Comparison of ENCODE assay signal across 8 cellular contexts in genomic region chr9:135480942-135481315, GRCh38. TPM values are rescaled to one million over a fixed set of nuclear protein-coding genes. Genes with fewer than 3 reads are reported as not detected.
A peak's percentile ranks its signal among the peaks of the same experiment; 100 is the strongest.
DNase-seq lines count a peak whose midpoint lies in the region; ATAC-seq and TF ChIP-seq lines count a peak whose summit lies in the region.

No MANE protein-coding gene starts in this region.

- no peaks in the 10 kb centered on the region for H3K79me2 ChIP-seq in OCI-LY3 (ENCODE audit: low read length)

- H3K9ac ChIP-seq in BLaER1 treated with 17β-estradiol and CSF1 and Interleukin-3, amounts not matched to agents 10 nM and 100 nM = peak overlapping the region in 9 of 11 experiments; percentile 55 to 90 (median 79); a peak in 12 of 22 replicates
- H3K9ac ChIP-seq in OCI-LY3 (ENCODE audit: low read length) (peak overlapping the region; percentile 69), endodermal cell (ENCODE audit: extremely low read depth, low read length, poor library complexity, severe bottlenecking) (peak overlapping the region; percentile 69)

- H3K27me3 Mint-ChIP-seq in endodermal cell (ENCODE audit: insufficient read depth) = no peaks in the 10 kb centered on the region
- H3K27me3 Mint-ChIP-seq in neural crest cell (ENCODE audit: low read depth) = no peaks in the 10 kb centered on the region

- no peak for ATAC-seq in GM19328 (IDR thresholded peaks at IDR 0.05; ENCODE audit: unreplicated experiment)

- H3K27me3 ChIP-seq in BLaER1 treated with 17β-estradiol and CSF1 and Interleukin-3, amounts not matched to agents 10 nM and 100 nM = peaks cover 21 to 84% (median 62%) of the 10 kb centered on the region in 11 experiments
- peaks cover 6% of the 10 kb centered on the region; the same call in 1 of the 2 replicates for H3K27me3 ChIP-seq in OCI-LY3 (ENCODE audit: low read depth, low read length)
- no peaks in the 10 kb centered on the region for H3K27me3 ChIP-seq in endodermal cell (ENCODE audit: control insufficient read depth, insufficient read depth, low read length, poor library complexity, severe bottlenecking)

- H3K27ac ChIP-seq in BLaER1 treated with 17β-estradiol and CSF1 and Interleukin-3, amounts not matched to agents 10 nM and 100 nM = no peak overlapping the region
- H3K27ac ChIP-seq in OCI-LY3 (ENCODE audit: low read length) (no peak overlapping the region), endodermal cell (ENCODE audit: low read depth, low read length) (no peak overlapping the region)

- no peaks in the 10 kb centered on the region for H3K9me3 ChIP-seq in BLaER1 treated with 17β-estradiol and CSF1 and Interleukin-3, amounts not matched to agents 10 nM and 100 nM (replicated peaks in 1 of 11)
- H3K9me3 ChIP-seq in OCI-LY3 (ENCODE audit: insufficient read depth, low read length) (no peaks in the 10 kb centered on the region), endodermal cell (ENCODE audit: control insufficient read depth, low read length) (no peaks in the 10 kb centered on the region)

- H3K9me3 Mint-ChIP-seq in endodermal cell = no peaks in the 10 kb centered on the region
- H3K9me3 Mint-ChIP-seq in neural crest cell = no peaks in the 10 kb centered on the region

- H4K20me1 ChIP-seq in BLaER1 treated with 17β-estradiol and CSF1 and Interleukin-3, amounts not matched to agents 10 nM and 100 nM = peaks cover 0 to 64% (median 17%) of the 10 kb centered on the region in 11 experiments; a peak in 15 of 22 replicates
- H4K20me1 ChIP-seq in OCI-LY3 (ENCODE audit: insufficient read depth, low read length) = no peaks in the 10 kb centered on the region

- peaks cover 9 to 17% (median 13%) of the 10 kb centered on the region in 10 experiments for H3K4me1 ChIP-seq in BLaER1 treated with 17β-estradiol and CSF1 and Interleukin-3, amounts not matched to agents 10 nM and 100 nM
- peaks cover 7% of the 10 kb centered on the region; the same call in 1 of the 2 replicates for H3K4me1 ChIP-seq in OCI-LY3 (ENCODE audit: low read length)
- no peaks in the 10 kb centered on the region for H3K4me1 ChIP-seq in endodermal cell (ENCODE audit: control insufficient read depth, insufficient read depth, low read length)

- peaks cover 0 to 28% (median 19%) of the 10 kb centered on the region in 11 experiments; a peak in 15 of 22 replicates for H3K36me3 ChIP-seq in BLaER1 treated with 17β-estradiol and CSF1 and Interleukin-3, amounts not matched to agents 10 nM and 100 nM
- H3K36me3 ChIP-seq in OCI-LY3 (replicated peaks; ENCODE audit: low read depth, low read length) = no peaks in the 10 kb centered on the region
- peaks cover 16% of the 10 kb centered on the region for H3K36me3 ChIP-seq in endodermal cell (ENCODE audit: control insufficient read depth, insufficient read depth, low read length)

- no peaks in the 10 kb centered on the region for H3K4me1 Mint-ChIP-seq in endodermal cell
- peaks cover 19% of the 10 kb centered on the region for H3K4me1 Mint-ChIP-seq in neural crest cell

- TF ChIP-seq CTCF in OCI-LY3 (IDR thresholded peaks at IDR 0.05; ENCODE audit: low read depth, low read length) (no peak), endodermal cell (conservative IDR thresholded peaks at IDR 0.05) (no peak), neural crest cell (conservative IDR thresholded peaks at IDR 0.05) (no peak)

- 0 out of 2 replicates have a peak overlapping the region, but pooled peaks have one; percentile 34 for H2AFZ ChIP-seq in OCI-LY3 (ENCODE audit: low read depth, low read length)

- H3K4me3 Mint-ChIP-seq in endodermal cell (peak overlapping the region; percentile 67), neural crest cell (peak overlapping the region; percentile 86)

- WGBS in endodermal cell (ENCODE audit: insufficient coverage in 1 of 2, insufficient read length in 1 of 2), 2 experiments = 49 to 73% methylated on average over 5 to 11 of the region's 11 CpGs

- H3K4me2 ChIP-seq in BLaER1 treated with 17β-estradiol and CSF1 and Interleukin-3, amounts not matched to agents 10 nM and 100 nM = peak overlapping the region; percentile 81 to 100 (median 97)
- H3K4me2 ChIP-seq in OCI-LY3 (ENCODE audit: low read length) = peak overlapping the region; percentile 97

- H3K27ac Mint-ChIP-seq in endodermal cell = no peak overlapping the region
- H3K27ac Mint-ChIP-seq in neural crest cell (ENCODE audit: unreplicated experiment) = no peak overlapping the region

- peak overlapping the region; percentile 68 to 92 (median 78) for H3K4me3 ChIP-seq in BLaER1 treated with 17β-estradiol and CSF1 and Interleukin-3, amounts not matched to agents 10 nM and 100 nM
- H3K4me3 ChIP-seq in OCI-LY3 (ENCODE audit: low read length) (peak overlapping the region; percentile 96), endodermal cell (ENCODE audit: low read length) (peak overlapping the region; percentile 88)

- H3K36me3 Mint-ChIP-seq in endodermal cell (ENCODE audit: low read depth) (peaks cover 31% of the 10 kb centered on the region), neural crest cell (ENCODE audit: low read depth) (no peaks in the 10 kb centered on the region)

- DNase-seq in endodermal cell (no peak), neural crest cell (ENCODE audit: low read depth, low spot score) (no peak), NOMO-1 treated with DMSO at 0.1 percent for 48 hours (lab: John Stamatoyannopoulos, UW; ENCODE audit: unreplicated experiment) (no peak), NCI-H1417 (lab: John Stamatoyannopoulos, UW) (no peak)
- DNase-seq in stimulated activated naive CD4-positive, alpha-beta T cell treated with Interleukin-2 at 50 U/mL for 16 hours (lab: John Stamatoyannopoulos, UW) = no peak

RNA-seq across cellular contexts. Expression of gene PPP1R26, which starts 1.3 kb away (rescaled TPM):
- total RNA-seq in endodermal cell (10 to 100 TPM; 43.2 to 54.5 TPM), neural crest cell (27.5 and 32.4 TPM in 2 replicates)
- 21.4 TPM for polyA plus RNA-seq in endodermal cell (2013, experiment 1 of 2)
- 20.9 TPM for polyA plus RNA-seq in endodermal cell (2013, experiment 2 of 2)

RNA-seq across cellular contexts. Expression of gene MRPS2, which starts 19.6 kb away (rescaled TPM):
- total RNA-seq in endodermal cell (10 to 100 TPM; 50.2 to 53.1 TPM), neural crest cell (59.8 and 60.6 TPM in 2 replicates)
- 51.4 TPM for polyA plus RNA-seq in endodermal cell (2013, experiment 1 of 2)
- polyA plus RNA-seq in endodermal cell (2013, experiment 2 of 2) = 44.0 TPM

RNA-seq across cellular contexts. Expression of gene LCN1, which starts 40.3 kb away (rescaled TPM):
- total RNA-seq in endodermal cell = not detected
- polyA plus RNA-seq in endodermal cell (2013, experiment 1 of 2) = not detected
- polyA plus RNA-seq in endodermal cell (2013, experiment 2 of 2) = not detected
- not detected in 2 replicates for total RNA-seq in neural crest cell
